In genomic region chr14:63362305-63362914, GRCh38 we compare ENCODE assay signal across 23 cellular contexts. TPM values are rescaled to one million over a fixed set of nuclear protein-coding genes. Genes with fewer than 3 reads are reported as not detected.
A peak's percentile ranks its signal among the peaks of the same experiment; 100 is the strongest.
DNase-seq lines count a peak whose midpoint lies in the region; ATAC-seq, FAIRE-seq and TF ChIP-seq lines count a peak whose summit lies in the region.
"Had no signal": no experiment of that assay in that cellular context is flagged by ENCODE, and none has a peak within 500 bp of the region (broad histone marks: within the 10 kb centered on the region; RNA-seq: fewer than 3 reads in every experiment).

No MANE protein-coding gene starts in this region.

- no peak for FAIRE-seq in HepG2 (lab: Jason Lieb, UNC)
- FAIRE-seq: D721Med, keratinocyte had no signal

- intact Hi-C loops in HepG2 (cut with micrococcal nuclease; ENCODE audit: unreplicated experiment) (no loop called here), right lobe of liver (cut with DNase I) (no loop called here), mucosa of descending colon (cut with DNase I, micrococcal nuclease) (no loop called here)

- no peak for TF ChIP-seq CTCF in HepG2 (CRISPR knock-in tag; IDR thresholded peaks at IDR 0.05)
- no peak for TF ChIP-seq CTCF in right lobe of liver (IDR thresholded peaks at IDR 0.05)
- TF ChIP-seq CTCF in mucosa of descending colon (IDR thresholded peaks at IDR 0.05): no peak
- no peak for TF ChIP-seq CTCF in GM13976 (IDR thresholded peaks at IDR 0.05; ENCODE audit: borderline replicate concordance, control extremely low read depth, extremely low read depth, insufficient read depth, missing control alignments)

- ATAC-seq in HepG2 (0 out of 3 replicates have a peak, but pooled peaks have one; percentile 18), right lobe of liver (no peak), mucosa of descending colon (peak; percentile 77), HG02885 (IDR thresholded peaks at IDR 0.05; ENCODE audit: poor library complexity, unreplicated experiment) (no peak)
- ATAC-seq: natural killer cell had no signal

- H3K27ac ChIP-seq in HepG2 (ENCODE audit: extremely low read length, insufficient read depth, low read length): no peak overlapping the region
- H3K27ac ChIP-seq in right lobe of liver: no peak overlapping the region
- H3K27ac ChIP-seq: coronary artery, testis, VCaP had no signal

- POLR2A ChIA-PET in HepG2 (lab: Yijun Ruan, JAX): no interaction called here

- H3K79me2 ChIP-seq in HepG2 (ENCODE audit: insufficient read depth, low read length): no peaks in the 10 kb centered on the region

- WGBS in HepG2 (ENCODE audit: low lambda C conversion rate): 68% methylated on average over 8 of the region's 8 CpGs
- 64% methylated on average over 7 of the region's 8 CpGs for WGBS in right lobe of liver (ENCODE audit: insufficient coverage, low coverage, low lambda C conversion rate, missing lambda C conversion rate)

- TSS peak; percentile 26 for BruUV-seq in HepG2 (replicated peaks; lab: Mats Ljungman, UMichigan)

- no peaks in the 10 kb centered on the region for H4K20me1 ChIP-seq in HepG2 (ENCODE audit: insufficient read depth, low read length)

- H3K36me3 ChIP-seq in HepG2 (replicated peaks in 1 of 2; ENCODE audit: control insufficient read depth in 1 of 2, insufficient read depth in 2 of 2, low read length in 2 of 2) (no peaks in the 10 kb centered on the region), right lobe of liver (no peaks in the 10 kb centered on the region), mucosa of descending colon (ENCODE audit: low read depth) (no peaks in the 10 kb centered on the region)
- H3K36me3 ChIP-seq: BE2C had no signal

- DNase-seq in HepG2 (ENCODE audit: low spot score): no peak
- DNase-seq in right lobe of liver: no peak
- peak; percentile 95 for DNase-seq in NCI-H748 treated with DMSO at 0.1 percent for 48 hours (lab: John Stamatoyannopoulos, UW)
- DNase-seq in mucosa of descending colon: peak in 2 of 3 donors; percentile 14 to 31
- DNase-seq in NCI-H187 (lab: John Stamatoyannopoulos, UW): no peak
- DNase-seq in GM13976 (ENCODE audit: low spot score): no peak
- no peak for DNase-seq in T-helper 9 cell
- DNase-seq: 8988T; activated CD4-positive, alpha-beta memory T cell treated with anti-CD3 and anti-CD28 coated beads, Interleukin-2, amount 10 ng/mL, durations not matched to agents 7 days and 5 days; activated naive CD8-positive, alpha-beta T cell treated with anti-CD3 and anti-CD28 coated beads for 36 hours; BE2C; foreskin fibroblast; hippocampal formation; natural killer cell; NCI-H2171 treated with DMSO at 0.1 percent for 48 hours; testis had no signal

- H3K9me3 ChIP-seq in HepG2 (ENCODE audit: low read length) (no peaks in the 10 kb centered on the region), right lobe of liver (no peaks in the 10 kb centered on the region), mucosa of descending colon (no peaks in the 10 kb centered on the region)
- H3K9me3 ChIP-seq: BE2C, testis had no signal

- in situ Hi-C loops in HepG2 (cut with HindIII; ENCODE audit: extremely low pct_ligation_motif_present, low pct_unique_long_range_greater_than_20kb): no loop called here
- in situ Hi-C loops in GM13976 (cut with MboI; ENCODE audit: low sequenced_read_pairs, unreplicated experiment): no loop called here

- H2AFZ ChIP-seq in HepG2 (ENCODE audit: low read length): no peak overlapping the region

- H3K4me1 ChIP-seq in HepG2 (ENCODE audit: insufficient read depth, low read length) (no peaks in the 10 kb centered on the region), right lobe of liver (no peaks in the 10 kb centered on the region), mucosa of descending colon (ENCODE audit: low read depth) (peaks cover 7% of the 10 kb centered on the region)
- H3K4me1 ChIP-seq: BE2C, testis had no signal

- H3K4me3 ChIP-seq in HepG2 (replicated peaks in 1 of 3; ENCODE audit: insufficient read depth in 1 of 3, low read depth in 2 of 3, low read length in 3 of 3): no peak overlapping the region
- H3K4me3 ChIP-seq in right lobe of liver: no peak overlapping the region
- H3K4me3 ChIP-seq in mucosa of descending colon: no peak overlapping the region
- H3K4me3 ChIP-seq: coronary artery, testis had no signal

- no peak for TF ChIP-seq EP300 in HepG2 (IDR thresholded peaks at IDR 0.05; ENCODE audit: low read depth in 2 of 2, low read length in 2 of 2)
- no peak for TF ChIP-seq EP300 in HepG2 (CRISPR knock-in tag; IDR thresholded peaks at IDR 0.05; ENCODE audit: borderline replicate concordance)

- TF ChIP-seq POLR2A in HepG2 (IDR thresholded peaks at IDR 0.05; ENCODE audit: insufficient read depth in 1 of 2, low read depth in 2 of 2, low read length in 2 of 2): no peak
- no peak for TF ChIP-seq POLR2A in right lobe of liver (IDR thresholded peaks at IDR 0.05)

- CTCF ChIA-PET in HepG2 (lab: Yijun Ruan, JAX; ENCODE audit: low intra/inter-chr PET ratio, low total read pairs): no interaction called here

- H3K9ac ChIP-seq in HepG2 (ENCODE audit: insufficient read depth, low read depth, low read length): no peak overlapping the region

- H3K27me3 ChIP-seq in HepG2 (ENCODE audit: control insufficient read depth in 1 of 2, insufficient read depth in 2 of 2, low read length in 2 of 2): 0 out of 5 replicates have a peak, but pooled peaks cover 0 to 1% of the 10 kb centered on the region in 2 experiments
- no peaks in the 10 kb centered on the region for H3K27me3 ChIP-seq in right lobe of liver
- H3K27me3 ChIP-seq: BE2C, testis had no signal

- H3K4me2 ChIP-seq in HepG2 (ENCODE audit: low read depth, low read length): no peak overlapping the region

- TF ChIP-seq RAD21 in HepG2 (CRISPR knock-in tag; IDR thresholded peaks at IDR 0.05): no peak

TF ChIP-seq in HepG2, 621 proteins besides CTCF, POLR2A, EP300 and RAD21:
- TF ChIP-seq POLR2G (IDR thresholded peaks at IDR 0.05; ENCODE audit: low read depth, low read length) (0 out of 2 replicates have a peak, but pooled peaks have one; percentile 29), TOE1 (CRISPR knock-in tag; IDR thresholded peaks at IDR 0.05) (no peak), HMGA1 (CRISPR knock-in tag; conservative IDR thresholded peaks at IDR 0.05) (no peak)

RNA-seq across cellular contexts. Expression of gene GPHB5, which starts 43.7 kb away (rescaled TPM):
- total RNA-seq in HepG2 (2016; rRNA removed; fragmentation: Illumina TruSeq; extraction: Trizol) (not detected in 2 replicates), right lobe of liver (not detected), mucosa of descending colon (not detected)
- total RNA-seq in HepG2 (2016; cell fraction: cytosol; rRNA removed; fragmentation: Illumina TruSeq; extraction: Trizol; ENCODE audit: low read depth): not detected in 2 replicates
- total RNA-seq in HepG2 (2016; cell fraction: insoluble cytoplasmic fraction; rRNA removed; fragmentation: Illumina TruSeq; extraction: Trizol): not detected in 2 replicates
- total RNA-seq in HepG2 (2016; cell fraction: membrane; rRNA removed; fragmentation: Illumina TruSeq; extraction: Trizol): not detected in 2 replicates
- total RNA-seq in HepG2 (2016; cell fraction: nucleus; rRNA removed; fragmentation: Illumina TruSeq; extraction: Trizol): not detected in 2 replicates
- not detected in 2 replicates for polyA plus RNA-seq in HepG2 (2011; rRNA removed)
- polyA plus RNA-seq in HepG2 (2011; cell fraction: cytosol; rRNA removed): not detected in 2 replicates
- not detected in 2 replicates for polyA plus RNA-seq in HepG2 (2011; cell fraction: nucleus; rRNA removed)
- not detected in 2 replicates for polyA plus RNA-seq in HepG2 (2012)
- not detected in 2 replicates for polyA plus RNA-seq in HepG2 (2016; cell fraction: cytosol; fragmentation: Illumina TruSeq; extraction: Trizol; ENCODE audit: low read depth)
- polyA plus RNA-seq in HepG2 (2016; cell fraction: insoluble cytoplasmic fraction; fragmentation: Illumina TruSeq; extraction: Trizol; ENCODE audit: low read depth): not detected in 2 replicates
- not detected in 2 replicates for polyA plus RNA-seq in HepG2 (2016; cell fraction: membrane; fragmentation: Illumina TruSeq; extraction: Trizol; ENCODE audit: low read depth)
- not detected in 2 replicates for polyA plus RNA-seq in HepG2 (2016; cell fraction: nucleus; fragmentation: Illumina TruSeq; extraction: Trizol; ENCODE audit: insufficient read depth, low read depth)
- polyA minus RNA-seq in HepG2 (2011; rRNA and poly(A)+ RNA removed; ENCODE audit: low replicate concordance): not detected in 2 replicates
- polyA minus RNA-seq in HepG2 (2011; cell fraction: cytosol; rRNA and poly(A)+ RNA removed): not detected in 2 replicates
- not detected in 2 replicates for polyA minus RNA-seq in HepG2 (2011; cell fraction: nucleus; rRNA and poly(A)+ RNA removed)
- total RNA-seq: activated CD4-positive, alpha-beta memory T cell treated with anti-CD3 and anti-CD28 coated beads, Interleukin-2, amount 10 ng/mL, durations not matched to agents 7 days and 5 days; activated naive CD8-positive, alpha-beta T cell treated with anti-CD3 and anti-CD28 coated beads for 36 hours; G401; M059J; natural killer cell; testis had no signal
- polyA plus RNA-seq: keratinocyte had no signal

Comparison
In these comparisons a context has a peak if more than half of its experiments do, and no peak if none do; other contexts are left out.
1. ATAC-seq: peak in HepG2 (single experiment) and mucosa of descending colon (single experiment); none in right lobe of liver (0 of 4) and HG02885 (single experiment).
2. DNase-seq: peak in NCI-H748 treated with DMSO at 0.1 percent for 48 hours (single experiment) and mucosa of descending colon (2 of 3); none in HepG2 (single experiment), right lobe of liver (0 of 3), NCI-H187 (0 of 2), GM13976 (single experiment) and T-helper 9 cell (single experiment).